ENCODE assay signal across 9 cellular contexts in genomic region chrX:141278306-141278705, GRCh38. TPM values are rescaled to one million over a fixed set of nuclear protein-coding genes. Genes with fewer than 3 reads are reported as not detected.
DNase-seq lines count a peak whose midpoint lies in the region; ATAC-seq and TF ChIP-seq lines count a peak whose summit lies in the region.
"Had no signal": no experiment of that assay in that cellular context is flagged by ENCODE, and none has a peak within 500 bp of the region (broad histone marks: within the 10 kb centered on the region; RNA-seq: fewer than 3 reads in every experiment).

No MANE protein-coding gene starts in this region.

- H3K36me3 ChIP-seq in IMR-90 (ENCODE audit: control insufficient read depth, insufficient read depth, low read length) (no peaks in the 10 kb centered on the region), left lung (no peaks in the 10 kb centered on the region)

- no peak overlapping the region for H3K4me2 ChIP-seq in IMR-90 (ENCODE audit: low read depth, low read length)

- WGBS in IMR-90 (ENCODE audit: extremely low coverage in 2 of 2, insufficient read length in 1 of 2), 2 experiments = no CpG with 5 or more reads among the region's 3 CpGs

- H2AK5ac ChIP-seq in IMR-90 (ENCODE audit: low read depth, low read length) = no peak overlapping the region

- H3K9me3 ChIP-seq in IMR-90 (ENCODE audit: control insufficient read depth, insufficient read depth, low read length) (no peaks in the 10 kb centered on the region), left lung (no peaks in the 10 kb centered on the region)

- H3K4me1 Mint-ChIP-seq in activated CD4-positive, alpha-beta memory T cell treated with anti-CD3 and anti-CD28 coated beads, Interleukin-2, amount 10 ng/mL, durations not matched to agents 7 days and 5 days = no peaks in the 10 kb centered on the region
- H3K4me1 Mint-ChIP-seq in natural killer cell = no peaks in the 10 kb centered on the region
- H3K4me1 Mint-ChIP-seq: memory B cell had no signal

- no peak overlapping the region for H4K91ac ChIP-seq in IMR-90 (ENCODE audit: insufficient read depth, low read depth, low read length)

- peak; percentile 67 for TF ChIP-seq CTCF in GM12875 (IDR thresholded peaks at IDR 0.05; ENCODE audit: borderline replicate concordance, insufficient read depth, low read depth, low read length)
- TF ChIP-seq CTCF in IMR-90 (conservative IDR thresholded peaks at IDR 0.05; ENCODE audit: low read depth, low read length) = peak; percentile 56
- TF ChIP-seq CTCF in left lung (IDR thresholded peaks at IDR 0.05) = peak; percentile 33 to 53
- TF ChIP-seq CTCF in natural killer cell (IDR thresholded peaks at IDR 0.05) = no peak

- no peaks in the 10 kb centered on the region for H4K20me1 ChIP-seq in IMR-90 (ENCODE audit: insufficient read depth, low read length)

- no peaks in the 10 kb centered on the region for H3K79me1 ChIP-seq in IMR-90 (ENCODE audit: low read depth in 1 of 2, low read length in 2 of 2)

- H2BK120ac ChIP-seq in IMR-90 (ENCODE audit: low read depth, low read length) = no peak overlapping the region

- H2BK15ac ChIP-seq in IMR-90 (ENCODE audit: low read depth, low read length) = no peak overlapping the region

- peak; percentile 54 for ATAC-seq in IMR-90 (ENCODE audit: low read depth)
- ATAC-seq in left lung = peak; percentile 87
- no peak for ATAC-seq in natural killer cell

- H3K27ac ChIP-seq in IMR-90 (ENCODE audit: insufficient read depth, low read length) = no peak overlapping the region
- no peak overlapping the region for H3K27ac ChIP-seq in left lung

- no peak overlapping the region for H3K27ac Mint-ChIP-seq in activated CD4-positive, alpha-beta memory T cell treated with anti-CD3 and anti-CD28 coated beads, Interleukin-2, amount 10 ng/mL, durations not matched to agents 7 days and 5 days
- H3K27ac Mint-ChIP-seq in natural killer cell = no peak overlapping the region
- H3K27ac Mint-ChIP-seq: memory B cell had no signal

- no peak for TF ChIP-seq POLR2A in IMR-90 (IDR thresholded peaks at IDR 0.05; ENCODE audit: low read depth, low read length)

- H3K4me1 ChIP-seq in IMR-90 (ENCODE audit: control insufficient read depth, insufficient read depth, low read length) = no peaks in the 10 kb centered on the region
- no peaks in the 10 kb centered on the region for H3K4me1 ChIP-seq in left lung

- no peak overlapping the region for H2BK20ac ChIP-seq in IMR-90 (ENCODE audit: low read depth, low read length)

- no peak overlapping the region for H3K56ac ChIP-seq in IMR-90 (ENCODE audit: extremely low read depth, insufficient read depth, low read length)

- CTCF ChIA-PET in IMR-90 (lab: Yijun Ruan, JAX) = interaction anchor here (0.6 to 1.6 kb wide), 4 partner anchors 9 to 460 kb away, joined by 3 to 7 read pairs (median 4); no protein-coding TSS in a partner anchor
- CTCF ChIA-PET in activated CD4-positive, alpha-beta memory T cell treated with anti-CD3 and anti-CD28 coated beads, Interleukin-2, amount 10 ng/mL, durations not matched to agents 7 days and 5 days (lab: Charles Lee) = interaction anchor here (1.1 to 3.1 kb wide), 3 partner anchors 359 to 513 kb away, joined by 3 to 16 read pairs (median 11); no protein-coding TSS in a partner anchor

- H3K9me3 Mint-ChIP-seq in activated CD4-positive, alpha-beta memory T cell treated with anti-CD3 and anti-CD28 coated beads, Interleukin-2, amount 10 ng/mL, durations not matched to agents 7 days and 5 days = no peaks in the 10 kb centered on the region
- no peaks in the 10 kb centered on the region for H3K9me3 Mint-ChIP-seq in natural killer cell
- H3K9me3 Mint-ChIP-seq: memory B cell had no signal

- no TSS peak for BruUV-seq in IMR-90 (replicated peaks; lab: Mats Ljungman, UMichigan)

- no peak overlapping the region for H3K4me3 Mint-ChIP-seq in activated CD4-positive, alpha-beta memory T cell treated with anti-CD3 and anti-CD28 coated beads, Interleukin-2, amount 10 ng/mL, durations not matched to agents 7 days and 5 days
- no peak overlapping the region for H3K4me3 Mint-ChIP-seq in natural killer cell
- H3K4me3 Mint-ChIP-seq: memory B cell had no signal

- no peaks in the 10 kb centered on the region for H3K9me1 ChIP-seq in IMR-90 (ENCODE audit: insufficient read depth, low read length)

- H2AK9ac ChIP-seq in IMR-90 (replicated peaks; ENCODE audit: low read depth, low read length, poor library complexity) = no peak overlapping the region

- H3K14ac ChIP-seq in IMR-90 (replicated peaks; ENCODE audit: low read depth, low read length) = no peak overlapping the region

- in situ Hi-C loops in IMR-90 (cut with MboI; ENCODE audit: low sequenced_read_pairs) = loop anchor here (25.0 kb wide), 1 partner anchor 366 kb away; no protein-coding TSS in a partner anchor

- H3K23ac ChIP-seq in IMR-90 (ENCODE audit: low read depth, low read length) = no peak overlapping the region

- no peak overlapping the region for H3K18ac ChIP-seq in IMR-90 (ENCODE audit: low read depth, low read length)

- no peak overlapping the region for H3K4me3 ChIP-seq in GM12875 (ENCODE audit: low read depth, low read length)
- no peak overlapping the region for H3K4me3 ChIP-seq in IMR-90 (ENCODE audit: insufficient read depth, low read depth, low read length)
- H3K4me3 ChIP-seq in left lung = no peak overlapping the region

- POLR2A ChIA-PET in IMR-90 (lab: Charles Lee; ENCODE audit: unreplicated experiment) = no interaction called here
- POLR2A ChIA-PET in activated CD4-positive, alpha-beta memory T cell treated with anti-CD3 and anti-CD28 coated beads, Interleukin-2, amount 10 ng/mL, durations not matched to agents 7 days and 5 days (lab: Charles Lee) = no interaction called here

- dilution Hi-C loops in IMR-90 (cut with HindIII; ENCODE audit: low sequenced_read_pairs, unreplicated experiment) = no loop called here

- peak; percentile 54 for TF ChIP-seq RAD21 in IMR-90 (IDR thresholded peaks at IDR 0.05; ENCODE audit: low read length)

- no peaks in the 10 kb centered on the region for H3K27me3 Mint-ChIP-seq in activated CD4-positive, alpha-beta memory T cell treated with anti-CD3 and anti-CD28 coated beads, Interleukin-2, amount 10 ng/mL, durations not matched to agents 7 days and 5 days
- no peaks in the 10 kb centered on the region for H3K27me3 Mint-ChIP-seq in natural killer cell (ENCODE audit: low read depth in 2 of 2)
- H3K27me3 Mint-ChIP-seq: memory B cell had no signal

- no peak overlapping the region for H3K9ac ChIP-seq in IMR-90 (ENCODE audit: low read depth, low read length)

- no peak overlapping the region for H3K4ac ChIP-seq in IMR-90 (ENCODE audit: low read depth, low read length)

- H4K8ac ChIP-seq in IMR-90 (ENCODE audit: low read depth in 2 of 2, low read length in 2 of 2) = no peak overlapping the region

- no peaks in the 10 kb centered on the region for H3K27me3 ChIP-seq in IMR-90 (ENCODE audit: control insufficient read depth, insufficient read depth, low read length)
- H3K27me3 ChIP-seq in left lung = no peaks in the 10 kb centered on the region

- H2AFZ ChIP-seq in IMR-90 (replicated peaks; ENCODE audit: low read length, poor library complexity) = no peak overlapping the region

- H3K36me3 Mint-ChIP-seq in activated CD4-positive, alpha-beta memory T cell treated with anti-CD3 and anti-CD28 coated beads, Interleukin-2, amount 10 ng/mL, durations not matched to agents 7 days and 5 days (ENCODE audit: low read depth) = no peaks in the 10 kb centered on the region
- no peaks in the 10 kb centered on the region for H3K36me3 Mint-ChIP-seq in natural killer cell
- H3K36me3 Mint-ChIP-seq: memory B cell had no signal

- intact Hi-C loops in IMR-90 (cut with micrococcal nuclease) (loop anchor here (1.0 to 5.0 kb wide), 2 partner anchors 101 to 360 kb away; partner anchors contain the start of gene LDOC1), left lung (cut with DNase I) (no loop called here), natural killer cell (cut with micrococcal nuclease) (no loop called here)

- no peak overlapping the region for H2BK5ac ChIP-seq in IMR-90 (ENCODE audit: low read depth, low read length, poor library complexity, severe bottlenecking)

- H4K5ac ChIP-seq in IMR-90 (ENCODE audit: low read depth, low read length) = no peak overlapping the region

- DNase-seq in IMR-90 (peak; percentile 6), left lung (no peak), NCI-H1048 (lab: John Stamatoyannopoulos, UW) (no peak), natural killer cell (no peak), middle frontal gyrus (ENCODE audit: extremely low spot score, low spot score) (no peak), ureter (ENCODE audit: low spot score) (no peak)
- peak; percentile 16 for DNase-seq in activated CD4-positive, alpha-beta memory T cell treated with anti-CD3 and anti-CD28 coated beads, Interleukin-2, amount 10 ng/mL, durations not matched to agents 7 days and 5 days

TF ChIP-seq in IMR-90, 13 proteins besides CTCF, POLR2A, EP300 and RAD21:
- peak; percentile 33; the same call in 1 of the 2 replicates for TF ChIP-seq SMC3 (IDR thresholded peaks at IDR 0.05; ENCODE audit: low read depth, low read length)
- TF ChIP-seq RCOR1 (IDR thresholded peaks at IDR 0.05; ENCODE audit: insufficient replicate concordance, low read length) = no peak

RNA-seq across cellular contexts. Expression of gene SPANXC, which starts 36.0 kb away (rescaled TPM):
- not detected in 2 replicates for total RNA-seq in IMR-90 (2012; rRNA removed)
- not detected in 2 replicates for polyA plus RNA-seq in IMR-90 (2012; rRNA removed)
- polyA plus RNA-seq in IMR-90 (2012; cell fraction: cytosol; rRNA removed) = not detected in 2 replicates
- polyA plus RNA-seq in IMR-90 (2012; cell fraction: nucleus; rRNA removed; ENCODE audit: low replicate concordance) = not detected in 2 replicates
- not detected for total RNA-seq in activated CD4-positive, alpha-beta memory T cell treated with anti-CD3 and anti-CD28 coated beads, Interleukin-2, amount 10 ng/mL, durations not matched to agents 7 days and 5 days
- not detected for total RNA-seq in left lung
- not detected for total RNA-seq in natural killer cell
- not detected for total RNA-seq in ureter

Comparison
In these comparisons a context has a peak if more than half of its experiments do, and no peak if none do; other contexts are left out.
1. ATAC-seq: peak in IMR-90 (single experiment) and left lung (single experiment); none in natural killer cell (0 of 3).
2. DNase-seq: peak in IMR-90 (single experiment) and activated CD4-positive, alpha-beta memory T cell treated with anti-CD3 and anti-CD28 coated beads, Interleukin-2, amount 10 ng/mL, durations not matched to agents 7 days and 5 days (single experiment); none in left lung (0 of 2), NCI-H1048 (single experiment), natural killer cell (single experiment), middle frontal gyrus (single experiment) and ureter (single experiment).